1 cellular context compared by ENCODE assay signal in the genomic region with DNA sequence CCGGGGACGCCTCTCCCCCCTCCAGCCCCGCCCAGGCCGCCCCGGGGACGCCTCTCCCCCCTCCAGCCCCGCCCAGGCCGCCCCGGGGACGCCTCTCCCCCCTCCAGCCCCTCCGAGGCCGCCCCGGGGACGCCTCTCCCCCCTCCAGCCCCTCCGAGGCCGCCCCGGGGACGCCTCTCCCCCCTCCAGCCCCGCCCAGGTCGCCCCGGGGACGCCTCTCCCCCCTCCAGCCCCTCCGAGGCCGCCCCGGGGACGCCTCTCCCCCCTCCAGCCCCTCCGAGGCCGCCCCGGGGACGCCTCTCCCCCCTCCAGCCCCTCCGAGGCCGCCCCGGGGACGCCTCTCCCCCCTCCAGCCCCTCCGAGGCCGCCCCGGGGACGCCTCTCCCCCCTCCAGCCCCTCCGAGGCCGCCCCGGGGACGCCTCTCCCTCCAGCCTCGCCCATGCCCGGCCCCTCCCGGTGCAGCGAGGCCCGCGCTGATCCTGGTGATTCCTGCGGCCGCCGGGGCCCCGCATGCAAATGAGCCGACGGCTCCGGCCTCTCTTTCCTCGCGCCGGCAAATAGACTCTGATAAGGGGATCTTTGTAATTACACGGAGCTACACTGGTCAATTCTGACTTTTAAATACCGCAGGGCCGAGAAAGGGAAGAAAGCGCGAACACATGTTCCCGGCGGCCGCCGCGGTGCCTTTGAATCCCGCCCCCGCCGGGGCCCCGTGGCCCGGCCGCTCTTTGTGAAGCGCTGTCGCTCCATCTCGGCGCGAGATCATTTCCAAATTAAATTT.
TF ChIP-seq lines count a peak whose summit lies in the region.
"Not testable (repeated sequence)": the region's sequence is repeated elsewhere in the genome, so short reads cannot be mapped to it uniquely, and the experiment has no call there.

No MANE protein-coding gene starts in this region.

TF ChIP-seq in K562, 482 proteins besides CTCF, POLR2A, EP300 and RAD21 (continued from another document and continues in another):
- TF ChIP-seq ZNF143 (CRISPR knock-in tag; IDR thresholded peaks at IDR 0.05) (peak; percentile 59; the same call in 1 of the 2 replicates), ZNF395 (CRISPR knock-in tag; IDR thresholded peaks at IDR 0.05) (peak; percentile 40; the same call in 1 of the 2 replicates), CHD2 (IDR thresholded peaks at IDR 0.05; ENCODE audit: low read depth, low read length) (peak; percentile 60; the same call in 1 of the 2 replicates), RBFOX2 (IDR thresholded peaks at IDR 0.05; ENCODE audit: low read depth, low read length) (peak; percentile 49; the same call in 1 of the 2 replicates), FOXM1 (IDR thresholded peaks at IDR 0.05; ENCODE audit: low read depth) (peak; percentile 94), FOXM1 (CRISPR knock-in tag; IDR thresholded peaks at IDR 0.05; ENCODE audit: low read depth) (peak; percentile 57; the same call in 1 of the 2 replicates), SRF (CRISPR knock-in tag; IDR thresholded peaks at IDR 0.05) (peak in 1 of 2 experiments; percentile 53; a peak in 1 of 4 replicates), VEZF1 (CRISPR knock-in tag; IDR thresholded peaks at IDR 0.05) (peak; percentile 70), ARID4B (CRISPR knock-in tag; IDR thresholded peaks at IDR 0.05) (0 out of 2 replicates have a peak, but pooled peaks have one; percentile 24), HMGN3 (IDR thresholded peaks at IDR 0.05; ENCODE audit: borderline replicate concordance, extremely low read depth, insufficient read length, low read depth, low read length) (peak; percentile 67), DPF2 (IDR thresholded peaks at IDR 0.05) (peak; percentile 61), MXI1 (IDR thresholded peaks at IDR 0.05; ENCODE audit: low read depth, low read length) (peak; percentile 44; the same call in 1 of the 2 replicates), ZFX (CRISPR knock-in tag; IDR thresholded peaks at IDR 0.05) (peak; percentile 59), JUND (IDR thresholded peaks at IDR 0.05; ENCODE audit: borderline replicate concordance, low read depth, low read length) (0 out of 2 replicates have a peak, but pooled peaks have one; percentile 3), KDM1A (IDR thresholded peaks at IDR 0.05) (peak in 1 of 2 experiments; percentile 78; a peak in 2 of 4 replicates), LCOR (CRISPR knock-in tag; IDR thresholded peaks at IDR 0.05) (peak; percentile 71), MAZ (CRISPR knock-in tag; conservative IDR thresholded peaks at IDR 0.05 in 1 of 2, IDR thresholded peaks at IDR 0.05 in 1 of 2) (peak; percentile 73 to 85), MAX (CRISPR knock-in tag; IDR thresholded peaks at IDR 0.05) (peak; percentile 85), E2F1 (CRISPR knock-in tag; IDR thresholded peaks at IDR 0.05) (peak; percentile 57), MNT (conservative IDR thresholded peaks at IDR 0.05) (peak; percentile 75 to 83), LEF1 (IDR thresholded peaks at IDR 0.05) (peak; percentile 47; the same call in 1 of the 2 replicates), L3MBTL2 (IDR thresholded peaks at IDR 0.05) (peak; percentile 99), E2F4 (CRISPR knock-in tag; IDR thresholded peaks at IDR 0.05; ENCODE audit: low read depth) (peak; percentile 90), RBBP5 (IDR thresholded peaks at IDR 0.05; ENCODE audit: borderline replicate concordance, insufficient read depth, low read length, poor library complexity, severe bottlenecking) (peak; percentile 51), TCF7L2 (IDR thresholded peaks at IDR 0.05; ENCODE audit: low read depth, low read length) (0 out of 2 replicates have a peak, but pooled peaks have one; percentile 29), CCNT2 (IDR thresholded peaks at IDR 0.05; ENCODE audit: borderline replicate concordance, extremely low read depth, insufficient read length, low read depth, low read length) (peak; percentile 21), KDM2B (CRISPR knock-in tag; IDR thresholded peaks at IDR 0.05) (0 out of 2 replicates have a peak, but pooled peaks have one; percentile 22), RB1 (IDR thresholded peaks at IDR 0.05; ENCODE audit: low read depth) (peak; percentile 71; the same call in 1 of the 2 replicates), HDAC1 (IDR thresholded peaks at IDR 0.05) (peak in 1 of 2 experiments; percentile 76; a peak in 2 of 4 replicates), POLR2G (IDR thresholded peaks at IDR 0.05; ENCODE audit: low read depth, low read length) (peak; percentile 62), CBFA2T3 (IDR thresholded peaks at IDR 0.05) (peak; percentile 58), ATF7 (IDR thresholded peaks at IDR 0.05) (peak; percentile 51; the same call in 1 of the 2 replicates), SOX6 (IDR thresholded peaks at IDR 0.05) (peak; percentile 57)
- TF ChIP-seq, protein P1, sequence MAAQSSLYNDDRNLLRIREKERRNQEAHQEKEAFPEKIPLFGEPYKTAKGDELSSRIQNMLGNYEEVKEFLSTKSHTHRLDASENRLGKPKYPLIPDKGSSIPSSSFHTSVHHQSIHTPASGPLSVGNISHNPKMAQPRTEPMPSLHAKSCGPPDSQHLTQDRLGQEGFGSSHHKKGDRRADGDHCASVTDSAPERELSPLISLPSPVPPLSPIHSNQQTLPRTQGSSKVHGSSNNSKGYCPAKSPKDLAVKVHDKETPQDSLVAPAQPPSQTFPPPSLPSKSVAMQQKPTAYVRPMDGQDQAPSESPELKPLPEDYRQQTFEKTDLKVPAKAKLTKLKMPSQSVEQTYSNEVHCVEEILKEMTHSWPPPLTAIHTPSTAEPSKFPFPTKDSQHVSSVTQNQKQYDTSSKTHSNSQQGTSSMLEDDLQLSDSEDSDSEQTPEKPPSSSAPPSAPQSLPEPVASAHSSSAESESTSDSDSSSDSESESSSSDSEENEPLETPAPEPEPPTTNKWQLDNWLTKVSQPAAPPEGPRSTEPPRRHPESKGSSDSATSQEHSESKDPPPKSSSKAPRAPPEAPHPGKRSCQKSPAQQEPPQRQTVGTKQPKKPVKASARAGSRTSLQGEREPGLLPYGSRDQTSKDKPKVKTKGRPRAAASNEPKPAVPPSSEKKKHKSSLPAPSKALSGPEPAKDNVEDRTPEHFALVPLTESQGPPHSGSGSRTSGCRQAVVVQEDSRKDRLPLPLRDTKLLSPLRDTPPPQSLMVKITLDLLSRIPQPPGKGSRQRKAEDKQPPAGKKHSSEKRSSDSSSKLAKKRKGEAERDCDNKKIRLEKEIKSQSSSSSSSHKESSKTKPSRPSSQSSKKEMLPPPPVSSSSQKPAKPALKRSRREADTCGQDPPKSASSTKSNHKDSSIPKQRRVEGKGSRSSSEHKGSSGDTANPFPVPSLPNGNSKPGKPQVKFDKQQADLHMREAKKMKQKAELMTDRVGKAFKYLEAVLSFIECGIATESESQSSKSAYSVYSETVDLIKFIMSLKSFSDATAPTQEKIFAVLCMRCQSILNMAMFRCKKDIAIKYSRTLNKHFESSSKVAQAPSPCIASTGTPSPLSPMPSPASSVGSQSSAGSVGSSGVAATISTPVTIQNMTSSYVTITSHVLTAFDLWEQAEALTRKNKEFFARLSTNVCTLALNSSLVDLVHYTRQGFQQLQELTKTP (IDR thresholded peaks at IDR 0.05; ENCODE audit: low read depth in 1 of 2, partially characterized antibody in 2 of 2): peak in 1 of 2 experiments; percentile 49
- TF ChIP-seq JUND (tag; IDR thresholded peaks at IDR 0.05; ENCODE audit: borderline replicate concordance, low read depth, low read length): not testable (repeated sequence)
- TF ChIP-seq, protein P2, sequence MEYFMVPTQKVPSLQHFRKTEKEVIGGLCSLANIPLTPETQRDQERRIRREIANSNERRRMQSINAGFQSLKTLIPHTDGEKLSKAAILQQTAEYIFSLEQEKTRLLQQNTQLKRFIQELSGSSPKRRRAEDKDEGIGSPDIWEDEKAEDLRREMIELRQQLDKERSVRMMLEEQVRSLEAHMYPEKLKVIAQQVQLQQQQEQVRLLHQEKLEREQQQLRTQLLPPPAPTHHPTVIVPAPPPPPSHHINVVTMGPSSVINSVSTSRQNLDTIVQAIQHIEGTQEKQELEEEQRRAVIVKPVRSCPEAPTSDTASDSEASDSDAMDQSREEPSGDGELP (CRISPR knock-in tag; IDR thresholded peaks at IDR 0.05; ENCODE audit: borderline replicate concordance): peak; percentile 88; the same call in 1 of the 2 replicates
